In the genomic region with DNA sequence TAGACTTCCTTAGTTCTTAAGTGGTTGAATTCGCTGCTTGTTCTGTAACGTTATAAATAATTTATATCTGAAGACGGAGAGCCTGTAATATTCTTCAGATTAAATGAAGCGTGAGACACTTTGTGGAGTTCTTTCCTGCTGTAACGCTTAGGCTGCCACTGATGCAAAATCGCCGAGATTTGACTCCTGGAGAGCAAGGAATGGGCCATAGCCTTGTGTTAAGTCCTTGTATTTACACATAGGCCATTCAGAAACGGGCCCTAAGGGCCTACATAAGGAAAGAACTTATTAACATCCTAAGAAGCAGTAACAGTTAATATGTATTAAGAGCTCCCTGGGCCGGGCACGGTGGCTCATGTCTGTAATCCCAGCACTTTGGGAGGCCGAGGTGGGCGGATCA, we compare ENCODE assay signal across 8 cellular contexts. TPM values are rescaled to one million over a fixed set of nuclear protein-coding genes. Genes with fewer than 3 reads are reported as not detected.
DNase-seq lines count a peak whose midpoint lies in the region; ATAC-seq and TF ChIP-seq lines count a peak whose summit lies in the region.

No MANE protein-coding gene starts in this region.

- H3K4me3 Mint-ChIP-seq in activated CD4-positive, alpha-beta T cell treated with anti-CD3 and anti-CD28 coated beads, Interleukin-2, amount 10 ng/mL, durations not matched to agents 24 days and 14 days, result peak overlapping the region; percentile 92

- H3K27me3 ChIP-seq in testis, result no peaks in the 10 kb centered on the region

- no peak for ATAC-seq in activated naive CD4-positive, alpha-beta T cell treated with anti-CD3 and anti-CD28 coated beads, Interleukin-2, amount 50 U/mL, for 72 hours

- peaks cover 23% of the 10 kb centered on the region for H3K36me3 Mint-ChIP-seq in activated CD4-positive, alpha-beta T cell treated with anti-CD3 and anti-CD28 coated beads, Interleukin-2, amount 10 ng/mL, durations not matched to agents 24 days and 14 days (ENCODE audit: low read depth)
- peaks cover 7% of the 10 kb centered on the region in 2 donors for H3K36me3 Mint-ChIP-seq in activated naive CD4-positive, alpha-beta T cell treated with anti-CD3 and anti-CD28 coated beads, Interleukin-2, amount 50 U/mL, for 72 hours

- no peak for TF ChIP-seq POLR2A in testis (IDR thresholded peaks at IDR 0.05)

- H3K27ac ChIP-seq in testis, result peak overlapping the region; percentile 66

- peaks cover 25% of the 10 kb centered on the region for H3K4me1 Mint-ChIP-seq in activated CD4-positive, alpha-beta T cell treated with anti-CD3 and anti-CD28 coated beads, Interleukin-2, amount 10 ng/mL, durations not matched to agents 24 days and 14 days

- H3K27me3 Mint-ChIP-seq in activated CD4-positive, alpha-beta T cell treated with anti-CD3 and anti-CD28 coated beads, Interleukin-2, amount 10 ng/mL, durations not matched to agents 24 days and 14 days, result no peaks in the 10 kb centered on the region

- 28 to 35% methylated on average over 12 of the region's 12 CpGs for WGBS in testis, 2 donors

- peak overlapping the region; percentile 83 to 91 for H3K4me3 ChIP-seq in testis

- peak overlapping the region; percentile 93 for H3K27ac Mint-ChIP-seq in activated CD4-positive, alpha-beta T cell treated with anti-CD3 and anti-CD28 coated beads, Interleukin-2, amount 10 ng/mL, durations not matched to agents 24 days and 14 days
- peak overlapping the region; percentile 93 to 96 for H3K27ac Mint-ChIP-seq in activated naive CD4-positive, alpha-beta T cell treated with anti-CD3 and anti-CD28 coated beads, Interleukin-2, amount 50 U/mL, for 72 hours

- H3K9me3 ChIP-seq in testis, result no peaks in the 10 kb centered on the region

- DNase-seq in activated CD4-positive, alpha-beta T cell treated with anti-CD3 and anti-CD28 coated beads, Interleukin-2, amount 10 ng/mL, durations not matched to agents 24 days and 14 days, result no peak
- no peak for DNase-seq in activated CD4-positive, alpha-beta T cell treated with anti-CD3 and anti-CD28 coated beads, Interleukin-2, amount 50 U/mL, for 1 hour
- DNase-seq in activated naive CD4-positive, alpha-beta T cell treated with anti-CD3 and anti-CD28 coated beads, Interleukin-2, amount 50 U/mL, for 72 hours (ENCODE audit: low spot score in 2 of 2), result no peak
- DNase-seq in left kidney (ENCODE audit: low read depth, low spot score) (peak; percentile 31), testis (no peak), HUDEP-2 (lab: John Stamatoyannopoulos, UW; ENCODE audit: unreplicated experiment in 76 of 76) (no peak), AG20443 (ENCODE audit: low spot score) (no peak), DMS114 treated with DMSO at 0.1 percent for 48 hours (lab: John Stamatoyannopoulos, UW; ENCODE audit: unreplicated experiment) (no peak)

- H3K9me3 Mint-ChIP-seq in activated CD4-positive, alpha-beta T cell treated with anti-CD3 and anti-CD28 coated beads, Interleukin-2, amount 10 ng/mL, durations not matched to agents 24 days and 14 days, result no peaks in the 10 kb centered on the region
- H3K9me3 Mint-ChIP-seq in activated naive CD4-positive, alpha-beta T cell treated with anti-CD3 and anti-CD28 coated beads, Interleukin-2, amount 50 U/mL, for 72 hours, result no peaks in the 10 kb centered on the region

- no peaks in the 10 kb centered on the region for H3K36me3 ChIP-seq in testis (ENCODE audit: low read depth, missing control alignments)

- peaks cover 20% of the 10 kb centered on the region for H3K4me1 ChIP-seq in testis

- no peak for TF ChIP-seq CTCF in testis (IDR thresholded peaks at IDR 0.05)

- intact Hi-C loops in activated CD4-positive, alpha-beta T cell treated with anti-CD3 and anti-CD28 coated beads, Interleukin-2, amount 10 ng/mL, durations not matched to agents 24 days and 14 days (cut with micrococcal nuclease), result no loop called here
- intact Hi-C loops in testis (cut with DNase I; ENCODE audit: low total_unique reads), result no loop called here

RNA-seq across cellular contexts. Expression of a gene that starts 0.9 kb away (rescaled TPM):
- total RNA-seq in activated CD4-positive, alpha-beta T cell treated with anti-CD3 and anti-CD28 coated beads, Interleukin-2, amount 10 ng/mL, durations not matched to agents 24 days and 14 days, result 69.4 and 70.5 TPM in 2 replicates
- 10 to 100 TPM; 41.6 to 49.8 TPM for total RNA-seq in activated naive CD4-positive, alpha-beta T cell treated with anti-CD3 and anti-CD28 coated beads, Interleukin-2, amount 50 U/mL, for 72 hours
- 10 to 100 TPM; 39.0 to 46.5 TPM for total RNA-seq in testis
- polyA plus RNA-seq in testis (ENCODE audit: insufficient read depth, low read depth, low replicate concordance), result 74.1 TPM

RNA-seq across cellular contexts. Expression of a gene that starts 1.2 kb away (rescaled TPM):
- 28.7 and 29.0 TPM in 2 replicates for total RNA-seq in activated CD4-positive, alpha-beta T cell treated with anti-CD3 and anti-CD28 coated beads, Interleukin-2, amount 10 ng/mL, durations not matched to agents 24 days and 14 days
- 10 to 100 TPM; 17.2 to 24.7 TPM for total RNA-seq in activated naive CD4-positive, alpha-beta T cell treated with anti-CD3 and anti-CD28 coated beads, Interleukin-2, amount 50 U/mL, for 72 hours
- total RNA-seq in testis, result 100 to 1,000 TPM; 150 to 212 TPM
- polyA plus RNA-seq in testis (ENCODE audit: insufficient read depth, low read depth, low replicate concordance), result 93.6 TPM

RNA-seq across cellular contexts. Expression of a gene that starts 26.4 kb away (rescaled TPM):
- total RNA-seq in activated CD4-positive, alpha-beta T cell treated with anti-CD3 and anti-CD28 coated beads, Interleukin-2, amount 10 ng/mL, durations not matched to agents 24 days and 14 days, result 92.3 and 92.8 TPM in 2 replicates
- 100 to 1,000 TPM in 1 of 2 donors, 10 to 100 TPM in 1; 82.9 to 120 TPM for total RNA-seq in activated naive CD4-positive, alpha-beta T cell treated with anti-CD3 and anti-CD28 coated beads, Interleukin-2, amount 50 U/mL, for 72 hours
- total RNA-seq in testis, result 1 to 10 TPM; 2.0 to 3.0 TPM
- polyA plus RNA-seq in testis (ENCODE audit: insufficient read depth, low read depth, low replicate concordance), result 3.7 TPM

RNA-seq across cellular contexts. Expression of a gene that starts 33.0 kb away (rescaled TPM):
- 46.7 and 48.1 TPM in 2 replicates for total RNA-seq in activated CD4-positive, alpha-beta T cell treated with anti-CD3 and anti-CD28 coated beads, Interleukin-2, amount 10 ng/mL, durations not matched to agents 24 days and 14 days
- 1 to 10 TPM; 4.9 to 8.7 TPM for total RNA-seq in activated naive CD4-positive, alpha-beta T cell treated with anti-CD3 and anti-CD28 coated beads, Interleukin-2, amount 50 U/mL, for 72 hours
- total RNA-seq in testis, result 10 to 100 TPM; 43.8 to 57.3 TPM
- 50.4 TPM for polyA plus RNA-seq in testis (ENCODE audit: insufficient read depth, low read depth, low replicate concordance)

RNA-seq across cellular contexts. Expression of a gene that starts 33.5 kb away (rescaled TPM):
- total RNA-seq in activated CD4-positive, alpha-beta T cell treated with anti-CD3 and anti-CD28 coated beads, Interleukin-2, amount 10 ng/mL, durations not matched to agents 24 days and 14 days, result 20.6 and 21.2 TPM in 2 replicates
- 10 to 100 TPM in 1 of 2 donors, 1 to 10 TPM in 1; 8.5 to 13.6 TPM for total RNA-seq in activated naive CD4-positive, alpha-beta T cell treated with anti-CD3 and anti-CD28 coated beads, Interleukin-2, amount 50 U/mL, for 72 hours
- total RNA-seq in testis, result 10 to 100 TPM; 23.6 to 33.8 TPM
- 9.0 TPM for polyA plus RNA-seq in testis (ENCODE audit: insufficient read depth, low read depth, low replicate concordance)

Comparison
In these comparisons a context has a peak if more than half of its experiments do, and no peak if none do; other contexts are left out.
1. RNA of a gene that starts 26.4 kb away (total RNA-seq): 82.9 to 120 TPM in activated naive CD4-positive, alpha-beta T cell treated with anti-CD3 and anti-CD28 coated beads, Interleukin-2, amount 50 U/mL, for 72 hours and 92.3 to 92.8 TPM in activated CD4-positive, alpha-beta T cell treated with anti-CD3 and anti-CD28 coated beads, Interleukin-2, amount 10 ng/mL, durations not matched to agents 24 days and 14 days; 2.0 to 3.0 TPM in testis; every median in the first group is over 10 times any median in the second.